ENCODE assay signal across 8 cellular contexts in genomic region chr4:127997534-127998388, GRCh38.
DNase-seq lines count a peak whose midpoint lies in the region; ATAC-seq and TF ChIP-seq lines count a peak whose summit lies in the region.

No MANE protein-coding gene starts in this region.

- ATAC-seq in GM18517 (IDR thresholded peaks at IDR 0.05; ENCODE audit: unreplicated experiment) (peak; percentile 99), HG02852 (IDR thresholded peaks at IDR 0.05; ENCODE audit: unreplicated experiment) (peak; percentile 99)

- DNase-seq in AG04449 (ENCODE audit: low read depth, low spot score) (peak; percentile 7), NOMO-1 treated with dmso at 0.1 percent for 144 hours (lab: John Stamatoyannopoulos, UW; ENCODE audit: unreplicated experiment) (peak; percentile 46), choroid plexus epithelial cell (ENCODE audit: low read depth) (peak; percentile 36), NCI-H146 (lab: John Stamatoyannopoulos, UW) (no peak), T-helper 9 cell (no peak)
- DNase-seq in stimulated activated CD4-positive, alpha-beta T cell treated with anti-CD3 and anti-CD28 coated beads, TNF-alpha, amount 100 ng/mL, for 24 hours (ENCODE audit: low read depth in 3 of 3), result peak in 2 of 3 experiments; percentile 1 to 13

- no peak overlapping the region for H3K4me3 ChIP-seq in AG04449 (ENCODE audit: low read depth, low read length)
- no peak overlapping the region for H3K4me3 ChIP-seq in choroid plexus epithelial cell (ENCODE audit: low read depth, low read length)

- CTCF ChIA-PET in AG04449 (lab: Yijun Ruan, JAX), result interaction anchor here (0.5 to 0.9 kb wide), 2 partner anchors 16 to 52 kb away, joined by 3 read pairs; no protein-coding TSS in a partner anchor

- no peak for TF ChIP-seq CTCF in AG04449 (IDR thresholded peaks at IDR 0.05; ENCODE audit: insufficient read depth, low read length, missing control alignments)
- no peak for TF ChIP-seq CTCF in choroid plexus epithelial cell (conservative IDR thresholded peaks at IDR 0.05; ENCODE audit: low read depth, low read length)

- POLR2A ChIA-PET in AG04449 (lab: Yijun Ruan, JAX), result no interaction called here

Comparison
In these comparisons a context has a peak if more than half of its experiments do, and no peak if none do; other contexts are left out.
1. DNase-seq: peak in AG04449 (single experiment), NOMO-1 treated with dmso at 0.1 percent for 144 hours (single experiment), choroid plexus epithelial cell (single experiment) and stimulated activated CD4-positive, alpha-beta T cell treated with anti-CD3 and anti-CD28 coated beads, TNF-alpha, amount 100 ng/mL, for 24 hours (2 of 3); none in NCI-H146 (single experiment) and T-helper 9 cell (single experiment).